In the genomic region with DNA sequence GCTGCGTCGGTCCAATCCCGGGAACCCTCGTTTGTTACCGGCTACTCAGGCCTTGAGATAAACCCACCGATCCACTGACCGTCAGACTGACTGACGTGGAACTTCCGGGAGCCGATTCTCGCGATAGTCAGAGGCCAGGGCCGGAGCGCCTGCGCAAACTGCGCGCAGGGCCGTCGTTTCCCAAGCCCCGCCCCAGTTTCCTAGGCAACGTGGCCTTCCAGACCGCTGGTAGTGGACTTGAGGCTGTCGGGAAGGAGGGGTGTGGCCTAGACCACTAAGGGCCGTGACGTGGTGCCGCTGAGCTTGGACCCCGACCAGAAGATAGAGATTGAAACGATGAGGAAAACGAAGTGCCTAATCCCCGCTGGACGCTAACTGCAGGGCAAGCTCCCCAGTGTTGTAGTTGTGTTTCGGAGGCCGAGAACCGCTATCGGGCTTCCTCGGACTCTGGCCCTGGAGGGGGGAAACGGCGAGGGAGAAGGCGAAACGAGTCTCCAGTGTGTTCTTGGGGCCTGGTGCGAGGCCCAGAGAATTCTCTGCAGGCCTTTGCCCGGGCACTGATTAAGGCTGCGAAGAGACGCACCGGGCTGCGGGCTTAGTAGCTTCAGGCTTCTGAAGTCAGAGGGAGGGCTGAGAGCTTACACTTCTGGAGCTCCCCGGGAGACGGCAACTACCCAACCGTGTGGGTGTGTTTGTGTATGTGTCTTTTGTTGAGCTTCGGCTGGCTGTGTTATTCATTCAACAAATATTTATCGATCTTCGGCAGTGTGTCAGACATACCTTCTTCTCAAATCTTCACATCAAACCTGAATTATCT, we compare ENCODE assay signal across 8 cellular contexts. TPM values are rescaled to one million over a fixed set of nuclear protein-coding genes. Genes with fewer than 3 reads are reported as not detected.
DNase-seq lines count a peak whose midpoint lies in the region; ATAC-seq, FAIRE-seq and TF ChIP-seq lines count a peak whose summit lies in the region.

A gene (minus strand): TSS at position 96 of the 817 bp plus-strand sequence. CDS start 97 bp downstream, outside the sequence.

- H4K20me1 ChIP-seq in keratinocyte (ENCODE audit: control insufficient read depth, extremely low read depth, insufficient read depth, low read length) = no peaks in the 10 kb centered on the region

- H3K27me3 ChIP-seq in keratinocyte (ENCODE audit: control insufficient read depth, extremely low read depth, insufficient read depth, low read length) = no peaks in the 10 kb centered on the region

- H3K9me1 ChIP-seq in keratinocyte (ENCODE audit: control insufficient read depth, extremely low read depth, insufficient read depth, low read length) = no peaks in the 10 kb centered on the region

- no peaks in the 10 kb centered on the region for H3K27me3 Mint-ChIP-seq in chondrocyte (ENCODE audit: low read depth)

- H3K4me1 Mint-ChIP-seq in chondrocyte (ENCODE audit: low read depth) = peaks cover 57% of the 10 kb centered on the region

- DNase-seq in AML-193 (lab: John Stamatoyannopoulos, UW) = peak; percentile 99
- DNase-seq in NCI-H510A treated with DMSO at 0.1 percent for 48 hours (lab: John Stamatoyannopoulos, UW) = peak; percentile 87
- peak; percentile 94 to 98 for DNase-seq in activated CD4-positive, alpha-beta T cell treated with anti-CD3 and anti-CD28 coated beads for 24 hours (ENCODE audit: low read depth in 2 of 2)
- DNase-seq in chondrocyte (ENCODE audit: low spot score) = peak; percentile 99
- DNase-seq in keratinocyte (ENCODE audit: low read depth, low spot score) = peak; percentile 87
- peak; percentile 89 to 94 for DNase-seq in stimulated activated CD4-positive, alpha-beta T cell treated with anti-CD3 and anti-CD28 coated beads, Interleukin-15, amount 100 ng/mL, for 1 hour (ENCODE audit: low read depth in 1 of 2, low spot score in 1 of 2)

- peak; percentile 85 for TF ChIP-seq POLR2A in GM19193 (IDR thresholded peaks at IDR 0.05; ENCODE audit: extremely low read depth, insufficient read depth, insufficient read length)

- no peaks in the 10 kb centered on the region for H3K36me3 Mint-ChIP-seq in chondrocyte (ENCODE audit: low read depth)

- peak within 1 kb of the TSS; percentile 95 for H3K4me3 Mint-ChIP-seq in chondrocyte (ENCODE audit: unreplicated experiment)

- peak within 1 kb of the TSS; percentile 100 for H3K27ac Mint-ChIP-seq in chondrocyte (ENCODE audit: unreplicated experiment)

- peak within 1 kb of the TSS; percentile 81 to 97 (median 95) for H3K4me3 ChIP-seq in keratinocyte (ENCODE audit: control insufficient read depth in 2 of 3, extremely low read depth in 1 of 3, insufficient read depth in 2 of 3, low read depth in 1 of 3, low read length in 3 of 3)

- peak; percentile 98 for ATAC-seq in HG03439 (IDR thresholded peaks at IDR 0.05; ENCODE audit: unreplicated experiment)

- FAIRE-seq in keratinocyte (lab: Jason Lieb, UNC) = peak; percentile 75

- peak within 1 kb of the TSS; percentile 96 for H3K27ac ChIP-seq in keratinocyte (ENCODE audit: control insufficient read depth, insufficient read depth, low read length)

- H3K9ac ChIP-seq in keratinocyte (ENCODE audit: control insufficient read depth, extremely low read depth, insufficient read depth, low read length) = peak within 1 kb of the TSS; percentile 95

- dilution Hi-C loops in keratinocyte (cut with MboI; ENCODE audit: extremely low pct_ligation_motif_present, low sequenced_read_pairs) = no loop called here

- no peaks in the 10 kb centered on the region for H3K36me3 ChIP-seq in keratinocyte (ENCODE audit: control insufficient read depth in 2 of 2, extremely low read depth in 1 of 2, insufficient read depth in 2 of 2, low read length in 2 of 2)

- peaks cover 4% of the 10 kb centered on the region for H3K4me1 ChIP-seq in keratinocyte (ENCODE audit: control insufficient read depth, extremely low read depth, insufficient read depth, low read length)

- H2AFZ ChIP-seq in keratinocyte (ENCODE audit: control insufficient read depth, low read length) = peak within 1 kb of the TSS; percentile 88

- no peaks in the 10 kb centered on the region for H3K9me3 Mint-ChIP-seq in chondrocyte (ENCODE audit: low read depth)

- no peaks in the 10 kb centered on the region for H3K9me3 ChIP-seq in keratinocyte (ENCODE audit: control insufficient read depth, low read depth, low read length)

- H3K4me2 ChIP-seq in keratinocyte (ENCODE audit: control insufficient read depth, extremely low read depth, insufficient read depth, low read depth, low read length) = peak within 1 kb of the TSS; percentile 80

- TF ChIP-seq CTCF in chondrocyte (IDR thresholded peaks at IDR 0.05) (no peak), keratinocyte (optimal IDR thresholded peaks at IDR 0.05 in 1 of 3, IDR thresholded peaks at IDR 0.05 in 1 of 3, conservative IDR thresholded peaks at IDR 0.05 in 1 of 3; ENCODE audit: extremely low read depth in 1 of 3, insufficient read depth in 2 of 3, low read length in 3 of 3) (no peak)

- peaks cover 46% of the 10 kb centered on the region for H3K79me2 ChIP-seq in keratinocyte (ENCODE audit: control insufficient read depth, insufficient read depth, low read length)

RNA-seq across cellular contexts. Expression of the gene that starts here (rescaled TPM):
- total RNA-seq in chondrocyte = 180 to 275 TPM (median 185 TPM) in 3 replicates
- 114 to 149 TPM (median 114 TPM) in 3 replicates for polyA plus RNA-seq in keratinocyte
- polyA plus RNA-seq in keratinocyte (2011; ENCODE audit: low read depth) = 73.4 TPM
- 58.4 and 107 TPM in 2 replicates for polyA plus RNA-seq in keratinocyte (2011; cell fraction: cytosol; rRNA removed)
- 127 and 137 TPM in 2 replicates for polyA plus RNA-seq in keratinocyte (2011; cell fraction: nucleus; rRNA removed)
- polyA plus RNA-seq in keratinocyte (2012; ENCODE audit: low replicate concordance) = 66.4 and 112 TPM in 2 replicates
- 70.6 to 202 TPM (median 138 TPM) in 3 replicates for polyA minus RNA-seq in keratinocyte
- 72.9 TPM for polyA minus RNA-seq in keratinocyte (2011; cell fraction: cytosol; rRNA and poly(A)+ RNA removed)
- polyA minus RNA-seq in keratinocyte (2011; cell fraction: nucleus; rRNA and poly(A)+ RNA removed) = 73.6 and 151 TPM in 2 replicates

Comparison
In these comparisons a context has a peak if more than half of its experiments do, and no peak if none do; other contexts are left out.
1. Peak in every context shown above with its lines: DNase-seq, ATAC-seq, H3K4me3 ChIP-seq and H3K27ac ChIP-seq.